ENCODE assay signal across 28 cellular contexts in genomic region chr9:7305677-7306076, GRCh38.
"Had no signal": no experiment of that assay in that cellular context is flagged by ENCODE, and none has a peak within 500 bp of the region (broad histone marks: within the 10 kb centered on the region; RNA-seq: fewer than 3 reads in every experiment).

No MANE protein-coding gene starts in this region.

- H3K9me3 ChIP-seq: colonic mucosa, gastrocnemius medialis had no signal

- H3K4me3 ChIP-seq: colonic mucosa, coronary artery, dorsolateral prefrontal cortex, esophagus squamous epithelium, gastrocnemius medialis, gastroesophageal sphincter, heart left ventricle, heart right ventricle, hepatocyte had no signal

- ATAC-seq: effector memory CD8-positive, alpha-beta T cell; esophagus mucosa; foreskin keratinocyte; gastrocnemius medialis; gastroesophageal sphincter; heart left ventricle; heart right ventricle had no signal

- H3K27ac ChIP-seq: colonic mucosa, coronary artery, epithelial cell of prostate, esophagus squamous epithelium, foreskin keratinocyte, gastrocnemius medialis, gastroesophageal sphincter, heart left ventricle, heart right ventricle, hepatocyte had no signal

- H3K79me2 ChIP-seq: hepatocyte had no signal

- H3K36me3 ChIP-seq: colonic mucosa, esophagus squamous epithelium, gastrocnemius medialis, gastroesophageal sphincter, heart left ventricle, heart right ventricle had no signal

- FAIRE-seq: colon, endometrium, endothelial cell of umbilical vein, frontal cortex had no signal

- H2AFZ ChIP-seq: hepatocyte had no signal

- DNase-seq: colonic mucosa; cortex of kidney; dermis blood vessel endothelial cell; dorsolateral prefrontal cortex; effector CD4-positive, alpha-beta T cell; effector CD8-positive, alpha-beta T cell; effector memory CD4-positive, alpha-beta T cell; effector memory CD8-positive, alpha-beta T cell; endodermal cell; erythroblast; esophagus squamous epithelium; foreskin fibroblast; foreskin keratinocyte; foreskin melanocyte; gastrocnemius medialis; glutamatergic neuron; head of caudate nucleus; heart left ventricle; heart right ventricle had no signal

- H3K27me3 ChIP-seq: colonic mucosa, dorsolateral prefrontal cortex, esophagus squamous epithelium, foreskin keratinocyte, gastrocnemius medialis, gastroesophageal sphincter, heart left ventricle, hepatocyte had no signal

- H3K4me1 ChIP-seq: colonic mucosa, esophagus squamous epithelium, foreskin keratinocyte, gastrocnemius medialis, gastroesophageal sphincter, heart right ventricle had no signal

- H3K4me2 ChIP-seq: hepatocyte had no signal
